31 cellular contexts compared by ENCODE assay signal in genomic region chr1:58551741-58552140, GRCh38. TPM values are rescaled to one million over a fixed set of nuclear protein-coding genes. Genes with fewer than 3 reads are reported as not detected.
DNase-seq lines count a peak whose midpoint lies in the region; ATAC-seq and FAIRE-seq lines count a peak whose summit lies in the region.
"Had no signal": no experiment of that assay in that cellular context is flagged by ENCODE, and none has a peak within 500 bp of the region (broad histone marks: within the 10 kb centered on the region; RNA-seq: fewer than 3 reads in every experiment).

No MANE protein-coding gene starts in this region.

- intact Hi-C loops in left ventricle myocardium superior (cut with micrococcal nuclease) (no loop called here), cardiac septum (cut with DNase I) (no loop called here)
- intact Hi-C loops in naive thymus-derived CD4-positive, alpha-beta T cell (cut with micrococcal nuclease) = no loop called here

- H3K36me3 ChIP-seq in naive thymus-derived CD4-positive, alpha-beta T cell (ENCODE audit: control insufficient read depth in 2 of 3, insufficient read depth in 3 of 3, low read length in 3 of 3) = no peaks in the 10 kb centered on the region

- no peaks in the 10 kb centered on the region for H3K27me3 ChIP-seq in naive thymus-derived CD4-positive, alpha-beta T cell (ENCODE audit: control insufficient read depth in 2 of 2, insufficient read depth in 2 of 2, low read length in 2 of 2)

- H3K27ac Mint-ChIP-seq in naive thymus-derived CD4-positive, alpha-beta T cell = no peak overlapping the region
- H3K27ac Mint-ChIP-seq: CD4-positive, alpha-beta memory T cell; T-cell had no signal

- no peak overlapping the region for H3K27ac ChIP-seq in naive thymus-derived CD4-positive, alpha-beta T cell (ENCODE audit: low read depth, low read length)
- H3K27ac ChIP-seq: A549, PC-9 had no signal

- ATAC-seq in left ventricle myocardium superior = peak; percentile 20
- ATAC-seq in naive thymus-derived CD4-positive, alpha-beta T cell = no peak
- ATAC-seq: A549, HepG2, T-cell had no signal

- H3K9me3 ChIP-seq in naive thymus-derived CD4-positive, alpha-beta T cell (ENCODE audit: control insufficient read depth in 2 of 3, low read length in 3 of 3) = no peaks in the 10 kb centered on the region
- H3K9me3 ChIP-seq: A549 had no signal

- POLR2A ChIA-PET in naive thymus-derived CD4-positive, alpha-beta T cell (lab: Charles Lee) = no interaction called here

- peaks cover 5 to 44% (median 11%) of the 10 kb centered on the region in 5 donors for H3K27me3 Mint-ChIP-seq in naive thymus-derived CD4-positive, alpha-beta T cell

- FAIRE-seq in HTR-8/SVneo (lab: Jason Lieb, UNC) = no peak
- FAIRE-seq: A549, GM19239, H1, HepG2 had no signal

- DNase-seq in left ventricle myocardium superior (no peak), cardiac septum (ENCODE audit: low spot score) (no peak), NCI-H82 treated with DMSO at 0.1 percent for 48 hours (lab: John Stamatoyannopoulos, UW; ENCODE audit: unreplicated experiment) (peak; percentile 46), myocyte (ENCODE audit: low read depth) (peak; percentile 73), mesenteric fat pad (ENCODE audit: low spot score) (no peak), HTR-8/SVneo (ENCODE audit: insufficient read length, low spot score) (no peak)
- DNase-seq in naive thymus-derived CD4-positive, alpha-beta T cell = no peak
- DNase-seq: AML-193; C1 segment of cervical spinal cord; CD4-positive, alpha-beta memory T cell; COR-L47; DMS153; DND-41; HCEC 1CT; Kasumi-1; MV-4-11; NCI-H1105; NCI-H1436 treated with DMSO at 0.1 percent for 48 hours; NCI-H1930; NCI-H2107; NCI-H226; NCI-H510A; PC-9; Right ventricle myocardium superior; T-cell had no signal

- no peaks in the 10 kb centered on the region for H3K4me1 ChIP-seq in naive thymus-derived CD4-positive, alpha-beta T cell (ENCODE audit: control insufficient read depth in 2 of 2, insufficient read depth in 2 of 2, low read length in 2 of 2)
- H3K4me1 ChIP-seq: A549 had no signal

- peaks cover 0 to 8% (median 4%) of the 10 kb centered on the region in 7 donors for H3K4me1 Mint-ChIP-seq in naive thymus-derived CD4-positive, alpha-beta T cell

- H3K36me3 Mint-ChIP-seq in naive thymus-derived CD4-positive, alpha-beta T cell = no peaks in the 10 kb centered on the region
- H3K36me3 Mint-ChIP-seq: CD4-positive, alpha-beta memory T cell; T-cell had no signal

- CTCF ChIA-PET in naive thymus-derived CD4-positive, alpha-beta T cell (lab: Charles Lee) = no interaction called here

- no peak overlapping the region for H3K4me3 ChIP-seq in naive thymus-derived CD4-positive, alpha-beta T cell (ENCODE audit: low read length)
- H3K4me3 ChIP-seq: A549, PC-9 had no signal

- H3K9me3 Mint-ChIP-seq in naive thymus-derived CD4-positive, alpha-beta T cell = no peaks in the 10 kb centered on the region
- H3K9me3 Mint-ChIP-seq: CD4-positive, alpha-beta memory T cell; T-cell had no signal

- no peak overlapping the region for H3K4me3 Mint-ChIP-seq in naive thymus-derived CD4-positive, alpha-beta T cell
- H3K4me3 Mint-ChIP-seq: CD4-positive, alpha-beta memory T cell; T-cell had no signal

RNA-seq across cellular contexts. Expression of gene OMA1, which starts 5.2 kb away (rescaled TPM):
- total RNA-seq in left ventricle myocardium superior = 29.4 TPM
- total RNA-seq in cardiac septum = 32.6 TPM
- total RNA-seq in myocyte = 39.9 and 40.2 TPM in 2 replicates
- 10.2 TPM for polyA plus RNA-seq in myocyte (2012)
- total RNA-seq in mesenteric fat pad = 13.5 TPM
- 10 to 100 TPM; 22.7 to 72.5 (median 46.5) TPM for total RNA-seq in naive thymus-derived CD4-positive, alpha-beta T cell
- 10 to 100 TPM; 42.1 to 49.0 TPM for polyA plus RNA-seq in naive thymus-derived CD4-positive, alpha-beta T cell

RNA-seq across cellular contexts. Expression of gene TACSTD2, which starts 25.3 kb away (rescaled TPM):
- total RNA-seq in left ventricle myocardium superior (0.25 TPM), cardiac septum (0.11 TPM), myocyte (not detected in 2 replicates), mesenteric fat pad (1.7 TPM)
- polyA plus RNA-seq in myocyte (2012) = 0.06 TPM
- under 1 TPM in 1 of 5 experiments, not detected in 4; 0.42 TPM for total RNA-seq in naive thymus-derived CD4-positive, alpha-beta T cell
- polyA plus RNA-seq in naive thymus-derived CD4-positive, alpha-beta T cell = not detected
- total RNA-seq: CD4-positive, alpha-beta memory T cell; HepG2; Right ventricle myocardium superior; RPMI7951; SK-MEL-5 had no signal
- polyA plus RNA-seq: A549; CD4-positive, alpha-beta memory T cell; HepG2 had no signal

Comparison
In these comparisons a context has a peak if more than half of its experiments do, and no peak if none do; other contexts are left out.
1. DNase-seq: peak in NCI-H82 treated with DMSO at 0.1 percent for 48 hours (single experiment) and myocyte (single experiment); none in left ventricle myocardium superior (single experiment), cardiac septum (single experiment), mesenteric fat pad (single experiment), naive thymus-derived CD4-positive, alpha-beta T cell (0 of 9) and HTR-8/SVneo (single experiment).